ENCODE assay signal across 18 cellular contexts in the genomic region with DNA sequence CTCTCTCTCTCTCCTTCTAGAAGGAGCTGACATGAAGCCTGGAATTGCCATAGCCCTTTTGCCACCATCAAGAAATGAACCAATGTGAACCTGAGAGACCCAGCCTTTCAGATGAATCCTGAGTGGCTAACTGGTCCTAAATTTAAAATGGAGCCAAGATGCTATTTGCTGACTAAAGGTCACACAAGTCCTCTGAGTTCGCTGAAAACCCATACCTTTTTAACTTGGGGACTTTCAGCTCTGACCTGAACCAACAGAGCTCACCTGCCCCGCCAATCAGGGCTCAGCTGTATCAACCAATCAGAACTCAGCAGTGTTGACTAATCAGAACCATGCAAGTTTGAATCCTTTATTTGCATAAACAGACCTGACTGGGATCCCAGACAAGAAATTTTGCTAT.
"Had no signal": no experiment of that assay in that cellular context is flagged by ENCODE, and none has a peak within 500 bp of the region (broad histone marks: within the 10 kb centered on the region; RNA-seq: fewer than 3 reads in every experiment).

No MANE protein-coding gene starts in this region.

- H3K9me3 ChIP-seq: SK-N-SH had no signal

- H3K4me3 Mint-ChIP-seq: IgD-negative memory B cell had no signal

- H3K4me2 ChIP-seq: SK-N-SH had no signal

- H3K9me2 ChIP-seq: SK-N-SH had no signal

- H3K36me3 Mint-ChIP-seq: IgD-negative memory B cell had no signal

- H3K27ac ChIP-seq: RWPE1 had no signal

- DNase-seq: KBM-7, MV-4-11, NCI-H1048, NCI-H1105, NCI-H1417, NCI-H1436 treated with DMSO at 0.1 percent for 48 hours, NCI-H1694, NCI-H187 treated with DMSO at 0.1 percent for 48 hours, NCI-H2029 treated with DMSO at 0.1 percent for 48 hours, NCI-H2171 treated with DMSO at 0.1 percent for 48 hours, NCI-H345, NCI-H524, NCI-H69, NCI-H774, SHP77, SK-N-SH had no signal
